19 cellular contexts compared by ENCODE assay signal in genomic region chr11:2955896-2956476, GRCh38. TPM values are rescaled to one million over a fixed set of nuclear protein-coding genes. Genes with fewer than 3 reads are reported as not detected.
DNase-seq lines count a peak whose midpoint lies in the region; ATAC-seq and TF ChIP-seq lines count a peak whose summit lies in the region.
"Had no signal": no experiment of that assay in that cellular context is flagged by ENCODE, and none has a peak within 500 bp of the region (broad histone marks: within the 10 kb centered on the region; RNA-seq: fewer than 3 reads in every experiment).

No MANE protein-coding gene starts in this region.

- H2BK120ac ChIP-seq in H9 (ENCODE audit: low read depth, low read length, poor library complexity, severe bottlenecking), result no peak overlapping the region

- H2AK5ac ChIP-seq in H9 (ENCODE audit: insufficient read length, low read length), result no peak overlapping the region

- H2BK5ac ChIP-seq in H9 (ENCODE audit: insufficient read length, low read length), result no peak overlapping the region

- H2BK12ac ChIP-seq in H9 (ENCODE audit: insufficient read length, low read depth, low read length), result no peak overlapping the region

- H3K9me3 ChIP-seq in A673 (ENCODE audit: low read depth, low read length, poor library complexity, severe bottlenecking) (no peaks in the 10 kb centered on the region), H9 (ENCODE audit: control insufficient read depth, low read depth, low read length) (no peaks in the 10 kb centered on the region), left lung (no peaks in the 10 kb centered on the region), osteoblast (ENCODE audit: low read depth, low read length) (no peaks in the 10 kb centered on the region)
- H3K9me3 ChIP-seq: right atrium auricular region had no signal

- no peaks in the 10 kb centered on the region for H3K79me1 ChIP-seq in H9 (ENCODE audit: insufficient read depth, low read depth, low read length, poor library complexity, severe bottlenecking)

- H3K4me3 Mint-ChIP-seq in H9, result no peak overlapping the region
- H3K4me3 Mint-ChIP-seq: activated CD4-positive, alpha-beta T cell treated with anti-CD3 and anti-CD28 coated beads, Interleukin-2, amount 10 ng/mL, durations not matched to agents 24 days and 14 days; activated T-cell treated with anti-CD3 and anti-CD28 coated beads, Interleukin-2, amount 50 U/mL, for 72 hours; CD8-positive, alpha-beta T cell; central memory CD8-positive, alpha-beta T cell had no signal

- DNase-seq in A673 (ENCODE audit: low spot score) (peak; percentile 64), H9 (no peak), astrocyte of the spinal cord (ENCODE audit: low read depth, low spot score) (peak; percentile 41), left lung (no peak), NCI-H2081 (lab: John Stamatoyannopoulos, UW) (no peak), T1000 (lab: John Stamatoyannopoulos, UW) (no peak), osteoblast (ENCODE audit: insufficient read length, low spot score, missing footprints) (no peak), LoVo (ENCODE audit: low spot score) (no peak)
- DNase-seq: activated CD4-positive, alpha-beta T cell treated with anti-CD3 and anti-CD28 coated beads, Interleukin-2, amount 10 ng/mL, durations not matched to agents 24 days and 14 days; activated T-cell treated with anti-CD3 and anti-CD28 coated beads, Interleukin-2, amount 50 U/mL, for 72 hours; CD8-positive, alpha-beta T cell; GM23248; midbrain; NCI-H345; stimulated activated naive CD4-positive, alpha-beta T cell treated with Interleukin-2 at 50 U/mL for 16 hours; trophoblast cell had no signal

- CTCF ChIA-PET in A673 (lab: Charles Lee), result interaction anchor here (0.7 to 1.2 kb wide), 2 partner anchors 19 to 122 kb away, joined by 3 read pairs; no protein-coding TSS in a partner anchor

- H3K4me2 ChIP-seq in H9 (ENCODE audit: insufficient read depth, insufficient read length, low read length), result no peak overlapping the region
- H3K4me2 ChIP-seq in osteoblast (ENCODE audit: insufficient read depth, low read length), result no peak overlapping the region

- in situ Hi-C loops in astrocyte of the spinal cord (cut with HindIII; ENCODE audit: low sequenced_read_pairs), result no loop called here

- no peak overlapping the region for H4K8ac ChIP-seq in H9 (replicated peaks; ENCODE audit: insufficient read length, low read depth, low read length)

- H3K4me1 ChIP-seq in A673 (ENCODE audit: insufficient read depth, low read length, poor library complexity, severe bottlenecking) (peaks cover 47% of the 10 kb centered on the region), H9 (ENCODE audit: insufficient read depth, low read length) (no peaks in the 10 kb centered on the region), left lung (peaks cover 0 to 25% of the 10 kb centered on the region in 2 donors), osteoblast (ENCODE audit: insufficient read depth, low read length) (peaks cover 18% of the 10 kb centered on the region)
- H3K4me1 ChIP-seq: right atrium auricular region had no signal

- peak; percentile 20 for ATAC-seq in left lung
- ATAC-seq: activated T-cell treated with anti-CD3 and anti-CD28 coated beads, Interleukin-2, amount 50 U/mL, for 72 hours; CD8-positive, alpha-beta T cell had no signal

- TF ChIP-seq CTCF in A673 (conservative IDR thresholded peaks at IDR 0.05; ENCODE audit: low read depth, low read length) (peak; percentile 40), H9 (conservative IDR thresholded peaks at IDR 0.05) (peak; percentile 47), astrocyte of the spinal cord (IDR thresholded peaks at IDR 0.05; ENCODE audit: low read depth, low read length) (peak; percentile 33), left lung (IDR thresholded peaks at IDR 0.05) (no peak), osteoblast (IDR thresholded peaks at IDR 0.05; ENCODE audit: extremely low read depth, low read depth, low read length) (no peak)

- H3K9ac ChIP-seq in H9 (ENCODE audit: extremely low read depth, insufficient read length, low read length), result no peak overlapping the region
- H3K9ac ChIP-seq: GM23248 had no signal

- H2BK15ac ChIP-seq in H9 (ENCODE audit: low read depth, low read length), result no peak overlapping the region

- H3K36me3 ChIP-seq in A673 (ENCODE audit: insufficient read depth, low read length, poor library complexity, severe bottlenecking) (peaks cover 81% of the 10 kb centered on the region), left lung (peaks cover 0 to 99% of the 10 kb centered on the region in 2 donors), osteoblast (ENCODE audit: insufficient read depth, low read length) (peaks cover 92% of the 10 kb centered on the region)

- intact Hi-C loops in A673 (cut with micrococcal nuclease; ENCODE audit: unreplicated experiment), result no loop called here
- intact Hi-C loops in left lung (cut with DNase I), result no loop called here

- no peak overlapping the region for H3K56ac ChIP-seq in H9 (ENCODE audit: insufficient read length, low read depth, low read length)

- H3T11ph ChIP-seq in H9 (ENCODE audit: low read length), result no peak overlapping the region

- WGBS in H9 (ENCODE audit: extremely low coverage, insufficient read length, low lambda C conversion rate), result no CpG with 5 or more reads among the region's 6 CpGs

- H3K4me1 Mint-ChIP-seq in H9, result peaks cover 11% of the 10 kb centered on the region in 2 experiments

- no TSS peak for BruUV-seq in A673 (replicated peaks; lab: Mats Ljungman, UMichigan)

- no peak overlapping the region for H2AFZ ChIP-seq in H9 (ENCODE audit: low read length)
- no peak overlapping the region for H2AFZ ChIP-seq in osteoblast (ENCODE audit: low read length)
- H2AFZ ChIP-seq: GM23248 had no signal

- H3K27ac ChIP-seq in A673 (ENCODE audit: low read depth, low read length, poor library complexity, severe bottlenecking) (no peak overlapping the region), H9 (ENCODE audit: insufficient read length, low read depth, low read length) (no peak overlapping the region), left lung (no peak overlapping the region), osteoblast (ENCODE audit: low read depth, low read length) (no peak overlapping the region)
- H3K27ac ChIP-seq: GM23248, right atrium auricular region, RWPE1 had no signal

- no peaks in the 10 kb centered on the region for H3K23me2 ChIP-seq in H9 (ENCODE audit: insufficient read length, low read depth, low read length, poor library complexity, severe bottlenecking)

- H2BK20ac ChIP-seq in H9 (ENCODE audit: low read depth, low read length, poor library complexity, severe bottlenecking), result no peak overlapping the region

- H3K9me3 Mint-ChIP-seq in H9, result no peaks in the 10 kb centered on the region
- H3K9me3 Mint-ChIP-seq: activated CD4-positive, alpha-beta T cell treated with anti-CD3 and anti-CD28 coated beads, Interleukin-2, amount 10 ng/mL, durations not matched to agents 24 days and 14 days; activated T-cell treated with anti-CD3 and anti-CD28 coated beads, Interleukin-2, amount 50 U/mL, for 72 hours; CD8-positive, alpha-beta T cell; central memory CD8-positive, alpha-beta T cell had no signal

- H3K27me3 Mint-ChIP-seq in H9 (ENCODE audit: low read depth), result no peaks in the 10 kb centered on the region; the same call in 1 of the 2 replicates
- H3K27me3 Mint-ChIP-seq: activated CD4-positive, alpha-beta T cell treated with anti-CD3 and anti-CD28 coated beads, Interleukin-2, amount 10 ng/mL, durations not matched to agents 24 days and 14 days; central memory CD8-positive, alpha-beta T cell had no signal

- H4K20me1 ChIP-seq in H9 (ENCODE audit: control insufficient read depth, insufficient read depth, insufficient read length), result no peaks in the 10 kb centered on the region
- H4K20me1 ChIP-seq in osteoblast (ENCODE audit: insufficient read depth, low read length), result no peaks in the 10 kb centered on the region

- H3K79me2 ChIP-seq in H9 (ENCODE audit: insufficient read depth, low read length), result no peaks in the 10 kb centered on the region; the same call in 1 of the 2 replicates
- peaks cover 30% of the 10 kb centered on the region for H3K79me2 ChIP-seq in osteoblast (ENCODE audit: insufficient read depth, low read length)

- peaks cover 69 to 97% (median 88%) of the 10 kb centered on the region in 3 experiments for H3K36me3 Mint-ChIP-seq in H9 (ENCODE audit: insufficient read depth in 1 of 3, low read depth in 3 of 3)

- H4K5ac ChIP-seq in H9 (ENCODE audit: insufficient read length, low read depth, low read length), result no peak overlapping the region

- no peak overlapping the region for H3K23ac ChIP-seq in H9 (ENCODE audit: insufficient read length, low read depth, low read length)

- H3K4me3 ChIP-seq in A673 (ENCODE audit: low read depth, low read length, poor library complexity, severe bottlenecking), result no peak overlapping the region
- H3K4me3 ChIP-seq in astrocyte of the spinal cord (ENCODE audit: low read depth, low read length), result no peak overlapping the region
- no peak overlapping the region for H3K4me3 ChIP-seq in left lung
- H3K4me3 ChIP-seq in osteoblast (ENCODE audit: insufficient read depth, low read length), result no peak overlapping the region
- H3K4me3 ChIP-seq: GM23248, right atrium auricular region had no signal

- no peak overlapping the region for H4K91ac ChIP-seq in H9 (ENCODE audit: insufficient read length, low read depth, low read length)

- no peak overlapping the region for H3K14ac ChIP-seq in H9 (ENCODE audit: insufficient read depth, low read length)

- no peak overlapping the region for H3K18ac ChIP-seq in H9 (ENCODE audit: insufficient read length, low read depth, low read length)

- H3K27ac Mint-ChIP-seq in H9, result peak overlapping the region in 2 of 3 experiments; percentile 55 to 68; a peak in 3 of 7 replicates
- H3K27ac Mint-ChIP-seq: activated T-cell treated with anti-CD3 and anti-CD28 coated beads, Interleukin-2, amount 50 U/mL, for 72 hours; CD8-positive, alpha-beta T cell had no signal

- no peaks in the 10 kb centered on the region for H3K27me3 ChIP-seq in A673 (replicated peaks; ENCODE audit: insufficient read depth, low read depth, low read length, poor library complexity)
- H3K27me3 ChIP-seq in H9 (ENCODE audit: insufficient read depth, low read length), result no peaks in the 10 kb centered on the region
- no peaks in the 10 kb centered on the region for H3K27me3 ChIP-seq in left lung
- no peaks in the 10 kb centered on the region for H3K27me3 ChIP-seq in osteoblast (ENCODE audit: insufficient read depth, low read length)
- H3K27me3 ChIP-seq: right atrium auricular region had no signal

- H3K4ac ChIP-seq in H9 (ENCODE audit: low read depth, low read length), result no peak overlapping the region

- POLR2A ChIA-PET in A673 (lab: Charles Lee; ENCODE audit: low non-redundant PET), result no interaction called here

RNA-seq across cellular contexts. Expression of gene PHLDA2, which starts 26.8 kb away (rescaled TPM):
- total RNA-seq in A673 (2021) (25.0 and 33.7 TPM in 2 replicates), H9 (2021) (41.5 and 42.8 TPM in 2 replicates), left lung (10 to 100 TPM; 28.3 to 50.0 TPM), osteoblast (2.5 and 3.8 TPM in 2 replicates)

RNA-seq across cellular contexts. Expression of gene NAP1L4, which starts 36.1 kb away (rescaled TPM):
- total RNA-seq in A673 (2021), result 169 and 184 TPM in 2 replicates
- 212 and 217 TPM in 2 replicates for total RNA-seq in H9 (2021)
- total RNA-seq in left lung, result 100 to 1,000 TPM; 101 to 122 TPM
- total RNA-seq in osteoblast, result 72.0 and 87.8 TPM in 2 replicates

Comparison
In these comparisons a context has a peak if more than half of its experiments do, and no peak if none do; other contexts are left out.
1. DNase-seq: peak in A673 (single experiment) and astrocyte of the spinal cord (single experiment); none in H9 (single experiment), left lung (0 of 2), NCI-H2081 (0 of 2), T1000 (single experiment), osteoblast (single experiment) and LoVo (single experiment).
2. CTCF ChIP-seq: peak in A673 (single experiment), H9 (single experiment) and astrocyte of the spinal cord (single experiment); none in left lung (0 of 2) and osteoblast (single experiment).